13 cellular contexts compared by ENCODE assay signal in the genomic region with DNA sequence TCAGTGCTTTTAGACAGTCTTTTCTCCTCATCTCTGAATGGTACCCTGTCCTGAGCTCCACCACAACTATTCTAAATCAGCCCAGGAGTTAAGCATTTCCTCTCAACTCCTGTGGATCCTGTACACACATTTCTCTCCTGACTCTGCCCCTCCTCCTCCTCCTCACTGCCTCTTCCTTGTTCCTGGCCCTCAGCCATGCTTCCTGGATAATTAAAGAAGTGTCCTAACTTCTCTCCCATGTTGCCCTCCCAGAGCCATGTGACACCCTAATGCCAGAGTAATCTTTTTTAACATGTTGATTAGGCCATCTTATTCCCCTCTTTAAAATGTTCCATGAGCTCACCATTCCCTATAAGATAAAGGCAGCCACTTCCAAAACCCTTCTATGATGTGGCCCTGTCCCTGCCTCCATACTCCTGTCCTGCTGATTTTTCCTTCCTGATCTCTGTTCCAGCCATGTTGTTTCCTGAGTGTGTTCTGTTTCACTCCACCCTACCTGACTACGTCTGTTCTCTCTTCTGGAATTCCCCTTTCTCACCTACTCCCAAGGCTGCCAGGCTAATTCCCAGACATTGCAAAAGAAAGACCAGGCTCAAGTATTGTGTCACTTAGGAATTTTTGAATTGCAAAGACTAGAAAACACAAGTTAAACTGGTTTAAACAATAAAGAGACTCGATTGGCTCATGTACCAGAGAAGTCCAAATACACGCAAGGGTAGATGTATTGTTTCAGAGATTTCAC.
DNase-seq lines count a peak whose midpoint lies in the region; ATAC-seq and TF ChIP-seq lines count a peak whose summit lies in the region.
"Had no signal": no experiment of that assay in that cellular context is flagged by ENCODE, and none has a peak within 500 bp of the region (broad histone marks: within the 10 kb centered on the region; RNA-seq: fewer than 3 reads in every experiment).

No MANE protein-coding gene starts in this region.

- no peak for TF ChIP-seq CTCF in epithelial cell of esophagus (IDR thresholded peaks at IDR 0.05; ENCODE audit: insufficient read depth, low read depth, low read length, missing control alignments)
- no peak for TF ChIP-seq CTCF in thyroid gland (IDR thresholded peaks at IDR 0.05)

- H3K36me3 Mint-ChIP-seq in naive thymus-derived CD4-positive, alpha-beta T cell = peaks cover 0 to 10% (median 0%) of the 10 kb centered on the region in 5 donors

- peaks cover 48% of the 10 kb centered on the region in 2 donors for H3K4me1 ChIP-seq in thyroid gland
- no peaks in the 10 kb centered on the region for H3K4me1 ChIP-seq in naive thymus-derived CD4-positive, alpha-beta T cell (ENCODE audit: control insufficient read depth in 2 of 2, insufficient read depth in 2 of 2, low read length in 2 of 2)
- no peaks in the 10 kb centered on the region for H3K4me1 ChIP-seq in aorta (ENCODE audit: control insufficient read depth in 1 of 2, insufficient read depth in 2 of 2, low read length in 2 of 2)

- H3K27ac Mint-ChIP-seq in naive thymus-derived CD4-positive, alpha-beta T cell = no peak overlapping the region
- H3K27ac Mint-ChIP-seq: activated CD4-positive, alpha-beta T cell treated with anti-CD3 and anti-CD28 coated beads, Interleukin-2, amount 10 ng/mL, durations not matched to agents 24 days and 14 days had no signal

- DNase-seq in DMS53 (lab: John Stamatoyannopoulos, UW) = peak; percentile 47
- no peak for DNase-seq in DMS53 treated with DMSO at 0.1 percent for 48 hours (lab: John Stamatoyannopoulos, UW; ENCODE audit: unreplicated experiment)
- DNase-seq in epithelial cell of esophagus (ENCODE audit: low read depth) = peak; percentile 98
- DNase-seq in left colon = peak; percentile 58 to 61
- peak; percentile 55 to 59 for DNase-seq in thyroid gland
- no peak for DNase-seq in naive thymus-derived CD4-positive, alpha-beta T cell
- no peak for DNase-seq in aorta
- DNase-seq: activated CD4-positive, alpha-beta T cell treated with anti-CD3 and anti-CD28 coated beads, Interleukin-2, amount 10 ng/mL, durations not matched to agents 24 days and 14 days; caudate nucleus; KBM-7; NCI-H1930 had no signal

- peak overlapping the region; percentile 56 to 79 (median 76) for H3K27ac ChIP-seq in thyroid gland
- no peak overlapping the region for H3K27ac ChIP-seq in naive thymus-derived CD4-positive, alpha-beta T cell (ENCODE audit: low read depth, low read length)
- no peak overlapping the region for H3K27ac ChIP-seq in aorta (ENCODE audit: low read depth in 1 of 2, low read length in 2 of 2)
- H3K27ac ChIP-seq: 22Rv1 had no signal

- H3K9me3 ChIP-seq in thyroid gland (no peaks in the 10 kb centered on the region), aorta (ENCODE audit: control insufficient read depth, low read length) (no peaks in the 10 kb centered on the region)
- no peaks in the 10 kb centered on the region for H3K9me3 ChIP-seq in naive thymus-derived CD4-positive, alpha-beta T cell (ENCODE audit: control insufficient read depth in 2 of 3, low read length in 3 of 3)

- WGBS in thyroid gland, 2 donors = 39 to 52% methylated on average over 3 of the region's 3 CpGs
- WGBS in aorta, 2 donors = 64 to 81% methylated on average over 3 of the region's 3 CpGs

- ATAC-seq in left colon (peak; percentile 95), HG02571 (IDR thresholded peaks at IDR 0.05; ENCODE audit: unreplicated experiment) (no peak), aorta (ENCODE audit: low FRiP score) (no peak)
- no peak for ATAC-seq in naive thymus-derived CD4-positive, alpha-beta T cell

- H3K36me3 ChIP-seq in thyroid gland (no peaks in the 10 kb centered on the region), aorta (ENCODE audit: control insufficient read depth in 1 of 2, insufficient read depth in 2 of 2, low read length in 1 of 2) (no peaks in the 10 kb centered on the region)
- H3K36me3 ChIP-seq in naive thymus-derived CD4-positive, alpha-beta T cell (ENCODE audit: control insufficient read depth in 2 of 3, insufficient read depth in 3 of 3, low read length in 3 of 3) = no peaks in the 10 kb centered on the region

- H3K27me3 ChIP-seq in thyroid gland = no peaks in the 10 kb centered on the region
- H3K27me3 ChIP-seq in naive thymus-derived CD4-positive, alpha-beta T cell (ENCODE audit: control insufficient read depth in 2 of 2, insufficient read depth in 2 of 2, low read length in 2 of 2) = no peaks in the 10 kb centered on the region
- no peaks in the 10 kb centered on the region for H3K27me3 ChIP-seq in aorta (ENCODE audit: control insufficient read depth in 1 of 2, insufficient read depth in 2 of 2, low read length in 1 of 2)

- peaks cover 0 to 30% (median 3%) of the 10 kb centered on the region in 7 donors for H3K4me1 Mint-ChIP-seq in naive thymus-derived CD4-positive, alpha-beta T cell

- POLR2A ChIA-PET in naive thymus-derived CD4-positive, alpha-beta T cell (lab: Charles Lee) = no interaction called here

- peaks cover 13 to 25% (median 17%) of the 10 kb centered on the region in 5 donors for H3K27me3 Mint-ChIP-seq in naive thymus-derived CD4-positive, alpha-beta T cell

- CTCF ChIA-PET in naive thymus-derived CD4-positive, alpha-beta T cell (lab: Charles Lee) = no interaction called here

- TF ChIP-seq POLR2A in thyroid gland (IDR thresholded peaks at IDR 0.05) = peak in 1 of 2 donors; percentile 38

- no peaks in the 10 kb centered on the region for H3K9me3 Mint-ChIP-seq in naive thymus-derived CD4-positive, alpha-beta T cell
- H3K9me3 Mint-ChIP-seq: activated CD4-positive, alpha-beta T cell treated with anti-CD3 and anti-CD28 coated beads, Interleukin-2, amount 10 ng/mL, durations not matched to agents 24 days and 14 days had no signal

- H3K4me3 ChIP-seq in epithelial cell of esophagus (ENCODE audit: low read length) = no peak overlapping the region
- no peak overlapping the region for H3K4me3 ChIP-seq in thyroid gland (replicated peaks in 1 of 3)
- H3K4me3 ChIP-seq in naive thymus-derived CD4-positive, alpha-beta T cell (ENCODE audit: low read length) = no peak overlapping the region
- H3K4me3 ChIP-seq in aorta (ENCODE audit: low read length in 2 of 2) = no peak overlapping the region

- intact Hi-C loops in left colon (cut with DNase I, micrococcal nuclease) (no loop called here), thyroid gland (cut with DNase I) (no loop called here), aorta (cut with DNase I) (loop anchor here in 1 of 2 donors (10.0 kb wide), 1 partner anchor 1843 kb away; no protein-coding TSS in a partner anchor)
- intact Hi-C loops in naive thymus-derived CD4-positive, alpha-beta T cell (cut with micrococcal nuclease) = no loop called here

- no peak overlapping the region for H3K4me3 Mint-ChIP-seq in naive thymus-derived CD4-positive, alpha-beta T cell
- H3K4me3 Mint-ChIP-seq: activated CD4-positive, alpha-beta T cell treated with anti-CD3 and anti-CD28 coated beads, Interleukin-2, amount 10 ng/mL, durations not matched to agents 24 days and 14 days had no signal

Comparison
In these comparisons a context has a peak if more than half of its experiments do, and no peak if none do; other contexts are left out.
1. DNase-seq: peak in DMS53 (single experiment), epithelial cell of esophagus (single experiment), left colon (2 of 2) and thyroid gland (2 of 2); none in DMS53 treated with DMSO at 0.1 percent for 48 hours (single experiment), naive thymus-derived CD4-positive, alpha-beta T cell (0 of 9) and aorta (0 of 2).
2. H3K27ac ChIP-seq: peak in thyroid gland (3 of 3); none in naive thymus-derived CD4-positive, alpha-beta T cell (single experiment) and aorta (0 of 2).